Comparison of ENCODE assay signal across 8 cellular contexts in the genomic region with DNA sequence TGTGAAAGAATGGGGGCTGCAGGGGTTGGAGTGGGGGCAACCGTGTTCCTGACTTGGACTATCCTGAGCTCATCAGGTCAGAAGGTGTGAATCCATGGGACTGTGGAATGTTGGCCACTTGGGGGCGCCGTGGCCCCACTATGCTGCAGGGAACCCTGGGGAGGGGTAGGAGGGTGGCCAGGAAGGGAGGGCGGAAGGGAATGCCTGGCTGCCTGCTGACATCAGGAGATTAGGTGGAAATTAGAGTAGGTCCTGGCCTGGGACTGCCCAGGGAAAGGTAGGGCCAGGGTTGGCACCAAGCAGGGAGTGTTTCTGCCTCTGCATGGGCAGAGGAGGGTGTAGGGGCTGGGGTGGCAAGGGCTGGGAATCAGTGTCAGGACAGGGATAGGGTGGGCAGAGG.
DNase-seq lines count a peak whose midpoint lies in the region; ATAC-seq and TF ChIP-seq lines count a peak whose summit lies in the region.

No MANE protein-coding gene starts in this region.

- no peaks in the 10 kb centered on the region for H3K9me3 Mint-ChIP-seq in activated CD4-positive, alpha-beta T cell treated with anti-CD3 and anti-CD28 coated beads, Interleukin-2, amount 10 ng/mL, durations not matched to agents 24 days and 14 days

- H3K27me3 Mint-ChIP-seq in activated CD4-positive, alpha-beta T cell treated with anti-CD3 and anti-CD28 coated beads, Interleukin-2, amount 10 ng/mL, durations not matched to agents 24 days and 14 days = peaks cover 10% of the 10 kb centered on the region

- DNase-seq in GM10248 (ENCODE audit: extremely low spot score) (no peak), fibroblast of mammary gland (ENCODE audit: low read depth) (peak; percentile 27), NOMO-1 treated with dmso at 0.1 percent for 144 hours (lab: John Stamatoyannopoulos, UW; ENCODE audit: unreplicated experiment) (no peak), DMS79 treated with DMSO at 0.1 percent for 48 hours (lab: John Stamatoyannopoulos, UW) (no peak)
- DNase-seq in activated CD4-positive, alpha-beta T cell treated with anti-CD3 and anti-CD28 coated beads, Interleukin-2, amount 10 ng/mL, durations not matched to agents 24 days and 14 days = peak; percentile 78
- peak; percentile 55 for DNase-seq in stimulated activated CD4-positive, alpha-beta T cell treated with anti-CD3 and anti-CD28 coated beads, Interleukin-1b, Interleukin-23, amount 100 ng/mL, for 48 hours

- no peak overlapping the region for H3K27ac Mint-ChIP-seq in activated CD4-positive, alpha-beta T cell treated with anti-CD3 and anti-CD28 coated beads, Interleukin-2, amount 10 ng/mL, durations not matched to agents 24 days and 14 days

- TF ChIP-seq CTCF in GM10248 (IDR thresholded peaks at IDR 0.05; ENCODE audit: control extremely low read depth, extremely low read depth, low read depth, missing control alignments) = peak; percentile 23
- peak; percentile 37 for TF ChIP-seq CTCF in fibroblast of mammary gland (conservative IDR thresholded peaks at IDR 0.05; ENCODE audit: control insufficient read depth, insufficient read depth, low read depth, low read length)

- ATAC-seq in HG03521 (IDR thresholded peaks at IDR 0.05; ENCODE audit: unreplicated experiment) = peak; percentile 46
- no peak for ATAC-seq in HG02571 (IDR thresholded peaks at IDR 0.05; ENCODE audit: unreplicated experiment)

- H3K4me3 Mint-ChIP-seq in activated CD4-positive, alpha-beta T cell treated with anti-CD3 and anti-CD28 coated beads, Interleukin-2, amount 10 ng/mL, durations not matched to agents 24 days and 14 days = peak overlapping the region; percentile 5

- POLR2A ChIA-PET in GM10248 (lab: Yijun Ruan, JAX) = no interaction called here

- CTCF ChIA-PET in GM10248 (lab: Yijun Ruan, JAX) = interaction anchor here (0.8 to 2.1 kb wide), 5 partner anchors 10 to 348 kb away, joined by 3 to 16 read pairs (median 5); no protein-coding TSS in a partner anchor

- peaks cover 7% of the 10 kb centered on the region for H3K4me1 Mint-ChIP-seq in activated CD4-positive, alpha-beta T cell treated with anti-CD3 and anti-CD28 coated beads, Interleukin-2, amount 10 ng/mL, durations not matched to agents 24 days and 14 days

- intact Hi-C loops in activated CD4-positive, alpha-beta T cell treated with anti-CD3 and anti-CD28 coated beads, Interleukin-2, amount 10 ng/mL, durations not matched to agents 24 days and 14 days (cut with micrococcal nuclease) = loop anchor here (10.0 kb wide), 1 partner anchor 891 kb away; no protein-coding TSS in a partner anchor

- H3K4me3 ChIP-seq in fibroblast of mammary gland (ENCODE audit: control insufficient read depth, low read depth, low read length) = no peak overlapping the region

- no peaks in the 10 kb centered on the region for H3K36me3 Mint-ChIP-seq in activated CD4-positive, alpha-beta T cell treated with anti-CD3 and anti-CD28 coated beads, Interleukin-2, amount 10 ng/mL, durations not matched to agents 24 days and 14 days (ENCODE audit: low read depth)

Comparison
In these comparisons a context has a peak if more than half of its experiments do, and no peak if none do; other contexts are left out.
1. DNase-seq: peak in activated CD4-positive, alpha-beta T cell treated with anti-CD3 and anti-CD28 coated beads, Interleukin-2, amount 10 ng/mL, durations not matched to agents 24 days and 14 days (single experiment), fibroblast of mammary gland (single experiment) and stimulated activated CD4-positive, alpha-beta T cell treated with anti-CD3 and anti-CD28 coated beads, Interleukin-1b, Interleukin-23, amount 100 ng/mL, for 48 hours (single experiment); none in GM10248 (single experiment), NOMO-1 treated with dmso at 0.1 percent for 144 hours (single experiment) and DMS79 treated with DMSO at 0.1 percent for 48 hours (single experiment).